ENCODE assay signal across 20 cellular contexts in the genomic region with DNA sequence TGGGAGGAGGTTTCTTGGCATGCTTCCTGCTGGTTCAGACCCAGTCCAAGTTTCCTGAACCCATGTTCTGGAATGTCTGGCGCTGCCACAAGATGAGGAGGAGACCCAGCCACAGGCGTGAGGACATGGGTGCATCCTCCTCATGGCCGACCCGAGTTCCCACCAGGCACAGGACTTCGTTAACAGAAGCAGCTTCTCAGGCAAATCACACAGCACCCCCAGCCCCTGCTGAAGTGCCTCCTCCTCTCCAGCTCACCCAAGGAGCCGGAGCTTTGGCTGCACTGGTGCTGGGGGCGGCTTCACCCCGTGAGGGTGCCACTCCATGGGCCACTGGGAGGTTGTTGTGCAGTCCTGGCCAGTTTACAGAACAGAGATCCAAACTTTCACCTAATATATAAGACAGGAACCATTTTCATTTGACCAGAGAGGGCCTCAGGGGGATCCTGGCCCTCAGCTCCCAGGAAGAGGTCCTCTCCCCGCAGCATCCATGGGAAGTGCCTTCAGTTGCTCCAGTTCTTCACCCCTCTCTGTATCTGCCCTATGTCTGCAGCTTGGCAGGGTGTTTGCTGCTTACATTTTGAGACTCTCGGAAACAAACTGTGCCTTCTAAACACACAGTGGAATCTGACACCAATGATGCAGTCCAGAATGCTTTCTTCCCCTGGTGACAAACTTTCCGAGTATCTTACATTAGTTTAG. TPM values are rescaled to one million over a fixed set of nuclear protein-coding genes. Genes with fewer than 3 reads are reported as not detected.
A peak's percentile ranks its signal among the peaks of the same experiment; 100 is the strongest.
DNase-seq lines count a peak whose midpoint lies in the region; ATAC-seq, FAIRE-seq and TF ChIP-seq lines count a peak whose summit lies in the region.
"Had no signal": no experiment of that assay in that cellular context is flagged by ENCODE, and none has a peak within 500 bp of the region (broad histone marks: within the 10 kb centered on the region; RNA-seq: fewer than 3 reads in every experiment).

No MANE protein-coding gene starts in this region.

- peaks cover 87% of the 10 kb centered on the region for H3K27me3 Mint-ChIP-seq in stimulated activated memory B cell treated with anti-CD40 and anti-IgM and Interleukin-4, amounts not matched to agents 10 μg/mL and 1 μg/mL and 100 μg/mL, for 72 hours
- peaks cover 4% of the 10 kb centered on the region for H3K27me3 Mint-ChIP-seq in activated T-helper 17 cell treated with anti-CD3 and anti-CD28 coated beads, Interleukin-2, amount 50 U/mL, for 72 hours

- TF ChIP-seq CTCF in body of pancreas (IDR thresholded peaks at IDR 0.05) (no peak), lower lobe of right lung (IDR thresholded peaks at IDR 0.05) (no peak)

- no peak for ATAC-seq in body of pancreas
- peak; percentile 17 to 25 for ATAC-seq in lower lobe of right lung
- ATAC-seq in stimulated activated memory B cell treated with anti-CD40 and anti-IgM and Interleukin-4, amounts not matched to agents 10 μg/mL and 1 μg/mL and 100 μg/mL, for 72 hours: no peak
- no peak for ATAC-seq in activated T-helper 17 cell treated with anti-CD3 and anti-CD28 coated beads, Interleukin-2, amount 50 U/mL, for 72 hours (replicated peaks)
- ATAC-seq: activated T-cell treated with anti-CD3 and anti-CD28 coated beads, Interleukin-2, amount 50 U/mL, for 4 hours; esophagus mucosa had no signal

- peaks cover 0 to 17% (median 0%) of the 10 kb centered on the region in 11 experiments; a peak in 3 of 22 replicates for H4K20me1 ChIP-seq in BLaER1 treated with 17β-estradiol and CSF1 and Interleukin-3, amounts not matched to agents 10 nM and 100 nM

- H3K36me3 Mint-ChIP-seq in stimulated activated memory B cell treated with anti-CD40 and anti-IgM and Interleukin-4, amounts not matched to agents 10 μg/mL and 1 μg/mL and 100 μg/mL, for 72 hours: no peaks in the 10 kb centered on the region
- H3K36me3 Mint-ChIP-seq in activated T-helper 17 cell treated with anti-CD3 and anti-CD28 coated beads, Interleukin-2, amount 50 U/mL, for 72 hours (ENCODE audit: low read depth): no peaks in the 10 kb centered on the region

- 84 to 86% methylated on average over 8 of the region's 11 CpGs for WGBS in body of pancreas, 2 donors

- H3K9ac ChIP-seq in BLaER1 treated with 17β-estradiol and CSF1 and Interleukin-3, amounts not matched to agents 10 nM and 100 nM: no peak overlapping the region

- FAIRE-seq in H54 (lab: Jason Lieb, UNC): no peak
- FAIRE-seq: GM19239, urothelium cell line had no signal

- H3K4me3 ChIP-seq in BLaER1 treated with 17β-estradiol and CSF1 and Interleukin-3, amounts not matched to agents 10 nM and 100 nM: no peak overlapping the region
- H3K4me3 ChIP-seq in body of pancreas (no peak overlapping the region), lower lobe of right lung (no peak overlapping the region)
- H3K4me3 ChIP-seq: cardiac muscle cell, skin epidermis had no signal

- no peaks in the 10 kb centered on the region for H3K4me1 Mint-ChIP-seq in stimulated activated memory B cell treated with anti-CD40 and anti-IgM and Interleukin-4, amounts not matched to agents 10 μg/mL and 1 μg/mL and 100 μg/mL, for 72 hours
- H3K4me1 Mint-ChIP-seq in activated T-helper 17 cell treated with anti-CD3 and anti-CD28 coated beads, Interleukin-2, amount 50 U/mL, for 72 hours: peaks cover 8% of the 10 kb centered on the region

- no peaks in the 10 kb centered on the region for H3K9me3 ChIP-seq in BLaER1 treated with 17β-estradiol and CSF1 and Interleukin-3, amounts not matched to agents 10 nM and 100 nM (replicated peaks in 1 of 11)
- H3K9me3 ChIP-seq in body of pancreas: no peaks in the 10 kb centered on the region
- H3K9me3 ChIP-seq in lower lobe of right lung: no peaks in the 10 kb centered on the region

- H3K4me3 Mint-ChIP-seq in stimulated activated memory B cell treated with anti-CD40 and anti-IgM and Interleukin-4, amounts not matched to agents 10 μg/mL and 1 μg/mL and 100 μg/mL, for 72 hours: no peak overlapping the region
- H3K4me3 Mint-ChIP-seq in activated T-helper 17 cell treated with anti-CD3 and anti-CD28 coated beads, Interleukin-2, amount 50 U/mL, for 72 hours: no peak overlapping the region
- H3K4me3 Mint-ChIP-seq: activated T-cell treated with anti-CD3 and anti-CD28 coated beads, Interleukin-2, amount 50 U/mL, for 4 hours had no signal

- H3K4me2 ChIP-seq in BLaER1 treated with 17β-estradiol and CSF1 and Interleukin-3, amounts not matched to agents 10 nM and 100 nM: peak overlapping the region in 7 of 11 experiments; percentile 3 to 95 (median 44); a peak in 7 of 22 replicates

- H3K9me3 Mint-ChIP-seq in stimulated activated memory B cell treated with anti-CD40 and anti-IgM and Interleukin-4, amounts not matched to agents 10 μg/mL and 1 μg/mL and 100 μg/mL, for 72 hours: no peaks in the 10 kb centered on the region
- H3K9me3 Mint-ChIP-seq in activated T-helper 17 cell treated with anti-CD3 and anti-CD28 coated beads, Interleukin-2, amount 50 U/mL, for 72 hours: no peaks in the 10 kb centered on the region
- H3K9me3 Mint-ChIP-seq: activated T-cell treated with anti-CD3 and anti-CD28 coated beads, Interleukin-2, amount 50 U/mL, for 4 hours had no signal

- H3K27ac Mint-ChIP-seq in stimulated activated memory B cell treated with anti-CD40 and anti-IgM and Interleukin-4, amounts not matched to agents 10 μg/mL and 1 μg/mL and 100 μg/mL, for 72 hours: no peak overlapping the region
- H3K27ac Mint-ChIP-seq in activated T-helper 17 cell treated with anti-CD3 and anti-CD28 coated beads, Interleukin-2, amount 50 U/mL, for 72 hours: no peak overlapping the region

- peaks cover 32 to 88% (median 75%) of the 10 kb centered on the region in 10 experiments for H3K4me1 ChIP-seq in BLaER1 treated with 17β-estradiol and CSF1 and Interleukin-3, amounts not matched to agents 10 nM and 100 nM
- H3K4me1 ChIP-seq in body of pancreas (peaks cover 7% of the 10 kb centered on the region), lower lobe of right lung (peaks cover 14% of the 10 kb centered on the region)

- intact Hi-C loops in body of pancreas (cut with DNase I) (no loop called here), lower lobe of right lung (cut with DNase I) (no loop called here)

- H3K27ac ChIP-seq in BLaER1 treated with 17β-estradiol and CSF1 and Interleukin-3, amounts not matched to agents 10 nM and 100 nM: no peak overlapping the region
- H3K27ac ChIP-seq in body of pancreas (peak overlapping the region in 1 of 4 donors; percentile 30), lower lobe of right lung (peak overlapping the region; percentile 76)
- H3K27ac ChIP-seq: cardiac muscle cell had no signal

- peaks cover 1 to 18% (median 3%) of the 10 kb centered on the region in 11 experiments; a peak in 19 of 22 replicates for H3K27me3 ChIP-seq in BLaER1 treated with 17β-estradiol and CSF1 and Interleukin-3, amounts not matched to agents 10 nM and 100 nM
- no peaks in the 10 kb centered on the region for H3K27me3 ChIP-seq in body of pancreas
- H3K27me3 ChIP-seq in lower lobe of right lung (ENCODE audit: low read depth): no peaks in the 10 kb centered on the region
- H3K27me3 ChIP-seq: cardiac muscle cell had no signal

- H3K36me3 ChIP-seq in BLaER1 treated with 17β-estradiol and CSF1 and Interleukin-3, amounts not matched to agents 10 nM and 100 nM: no peaks in the 10 kb centered on the region
- H3K36me3 ChIP-seq in body of pancreas (replicated peaks in 1 of 2; ENCODE audit: insufficient read depth in 1 of 2, low read depth in 2 of 2) (no peaks in the 10 kb centered on the region), lower lobe of right lung (no peaks in the 10 kb centered on the region)
- H3K36me3 ChIP-seq: cardiac muscle cell had no signal

- peak in 3 of 4 donors; percentile 6 to 15 (median 10) for DNase-seq in body of pancreas
- DNase-seq in lower lobe of right lung: peak; percentile 37
- DNase-seq in stimulated activated CD8-positive, alpha-beta memory T cell treated with anti-CD3 and anti-CD28 coated beads, Interleukin-4, amount 100 ng/mL, for 48 hours: peak; percentile 17
- DNase-seq in H54 (ENCODE audit: insufficient read length, low spot score): no peak
- no peak for DNase-seq in HT-29 (ENCODE audit: low spot score)
- DNase-seq: activated CD4-positive, alpha-beta T cell treated with anti-CD3 and anti-CD28 coated beads, Interleukin-2, amount 50 U/mL, for 1 hour; activated T-cell treated with anti-CD3 and anti-CD28 coated beads, Interleukin-2, amount 50 U/mL, for 4 hours; COR-L47; NCI-H1436 treated with DMSO at 0.1 percent for 48 hours; NCI-H2171 treated with DMSO at 0.1 percent for 48 hours; NCI-H82 had no signal

- no peak for TF ChIP-seq POLR2A in body of pancreas (IDR thresholded peaks at IDR 0.05)
- no peak for TF ChIP-seq POLR2A in H54 (IDR thresholded peaks at IDR 0.05; ENCODE audit: low read depth, low read length)

RNA-seq across cellular contexts. Expression of a gene that starts 10.2 kb away (rescaled TPM):
- total RNA-seq in body of pancreas (10 to 100 TPM in 1 of 2 donors, 1 to 10 TPM in 1; 4.2 to 12.2 TPM), lower lobe of right lung (24.1 TPM)
- total RNA-seq in HT-29 (2014; rRNA removed; shearing (Covaris generic)): 5.8 and 7.5 TPM in 2 replicates
- total RNA-seq in activated T-helper 17 cell treated with anti-CD3 and anti-CD28 coated beads, Interleukin-2, amount 50 U/mL, for 72 hours: 1 to 10 TPM in 1 of 2 donors, under 1 TPM in 1; 0.37 to 1.2 TPM
- total RNA-seq: mononuclear cell had no signal

Comparison
In these comparisons a context has a peak if more than half of its experiments do, and no peak if none do; other contexts are left out.
1. ATAC-seq: peak in lower lobe of right lung (2 of 2); none in body of pancreas (single experiment), stimulated activated memory B cell treated with anti-CD40 and anti-IgM and Interleukin-4, amounts not matched to agents 10 μg/mL and 1 μg/mL and 100 μg/mL, for 72 hours (single experiment) and activated T-helper 17 cell treated with anti-CD3 and anti-CD28 coated beads, Interleukin-2, amount 50 U/mL, for 72 hours (single experiment).
2. DNase-seq: peak in body of pancreas (3 of 4), lower lobe of right lung (single experiment) and stimulated activated CD8-positive, alpha-beta memory T cell treated with anti-CD3 and anti-CD28 coated beads, Interleukin-4, amount 100 ng/mL, for 48 hours (single experiment); none in H54 (single experiment) and HT-29 (single experiment).